ENCODE assay signal across 26 cellular contexts in the genomic region with DNA sequence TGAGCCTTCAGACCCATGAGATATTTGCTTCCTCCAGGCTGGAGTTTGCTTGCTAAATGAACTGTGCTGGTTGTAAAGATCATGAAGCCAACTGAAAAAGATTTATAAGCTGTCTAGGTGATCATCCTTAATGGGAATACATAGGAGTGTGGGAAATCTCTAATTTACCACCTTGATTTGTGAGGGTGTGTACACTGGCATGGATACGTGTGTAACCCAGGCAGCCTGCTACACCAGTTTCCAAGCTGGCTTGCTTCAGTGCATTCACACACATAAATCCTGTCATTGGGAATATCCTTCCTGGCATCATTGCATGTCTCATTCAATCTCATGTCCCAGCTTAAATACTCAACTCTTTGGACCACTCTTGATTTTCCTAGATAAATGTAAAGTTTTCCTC. TPM values are rescaled to one million over a fixed set of nuclear protein-coding genes. Genes with fewer than 3 reads are reported as not detected.
DNase-seq lines count a peak whose midpoint lies in the region; ATAC-seq and TF ChIP-seq lines count a peak whose summit lies in the region.
"Had no signal": no experiment of that assay in that cellular context is flagged by ENCODE, and none has a peak within 500 bp of the region (broad histone marks: within the 10 kb centered on the region; RNA-seq: fewer than 3 reads in every experiment).

No MANE protein-coding gene starts in this region.

- H3K36me3 Mint-ChIP-seq in nephron (ENCODE audit: low read depth): no peaks in the 10 kb centered on the region
- H3K36me3 Mint-ChIP-seq: activated naive CD8-positive, alpha-beta T cell; immature natural killer cell; mesothelial cell of epicardium; naive thymus-derived CD4-positive, alpha-beta T cell; WTC11 had no signal

- no TSS peak for BruUV-seq in PC-3 (replicated peaks; lab: Mats Ljungman, UMichigan)

- no peak overlapping the region for H3K4me3 Mint-ChIP-seq in nephron
- H3K4me3 Mint-ChIP-seq: activated CD4-positive, alpha-beta T cell treated with anti-CD3 and anti-CD28 coated beads, Interleukin-2, amount 10 ng/mL, durations not matched to agents 24 days and 14 days; activated naive CD8-positive, alpha-beta T cell; immature natural killer cell; mesothelial cell of epicardium; naive thymus-derived CD4-positive, alpha-beta T cell; WTC11 had no signal

- no peaks in the 10 kb centered on the region for H3F3A ChIP-seq in PC-3 (ENCODE audit: low read length, unreplicated experiment)

- H3K4me2 ChIP-seq in PC-3 (ENCODE audit: low read length): no peak overlapping the region

- H2AFZ ChIP-seq in ACC112 (ENCODE audit: low read length, unreplicated experiment): peak overlapping the region; percentile 14
- H2AFZ ChIP-seq in PC-3 (ENCODE audit: low read length): no peak overlapping the region

- H3K9me2 ChIP-seq in PC-3 (replicated peaks; ENCODE audit: low read length): no peaks in the 10 kb centered on the region

- H3K36me3 ChIP-seq in ACC112 (ENCODE audit: insufficient read depth, low read length) (no peaks in the 10 kb centered on the region), PC-3 (ENCODE audit: low read depth, low read length) (no peaks in the 10 kb centered on the region), esophagus muscularis mucosa (no peaks in the 10 kb centered on the region)
- H3K36me3 ChIP-seq: BE2C, left lung had no signal

- CTCF ChIA-PET in PC-3 (lab: Charles Lee): no interaction called here

- peaks cover 28% of the 10 kb centered on the region for H3K4me1 ChIP-seq in ACC112 (ENCODE audit: control insufficient read depth, insufficient read depth, low read length, unreplicated experiment)
- peaks cover 23% of the 10 kb centered on the region for H3K4me1 ChIP-seq in PC-3 (ENCODE audit: insufficient read depth, low read length)
- peaks cover 0 to 6% (median 1%) of the 10 kb centered on the region in 4 donors for H3K4me1 ChIP-seq in esophagus muscularis mucosa
- H3K4me1 ChIP-seq: BE2C, left lung had no signal

- no peak for TF ChIP-seq POLR2A in esophagus muscularis mucosa (IDR thresholded peaks at IDR 0.05; ENCODE audit: low read depth)

- H3K9me3 Mint-ChIP-seq in nephron: no peaks in the 10 kb centered on the region
- H3K9me3 Mint-ChIP-seq: activated CD4-positive, alpha-beta T cell treated with anti-CD3 and anti-CD28 coated beads, Interleukin-2, amount 10 ng/mL, durations not matched to agents 24 days and 14 days; immature natural killer cell; mesothelial cell of epicardium; WTC11 had no signal

- H3K79me2 ChIP-seq in ACC112 (ENCODE audit: control insufficient read depth, insufficient read depth, low read length, unreplicated experiment): no peaks in the 10 kb centered on the region
- H3K79me2 ChIP-seq in PC-3 (ENCODE audit: low read length): no peaks in the 10 kb centered on the region

- intact Hi-C loops in PC-3 (cut with micrococcal nuclease): no loop called here
- intact Hi-C loops in esophagus muscularis mucosa (cut with DNase I): no loop called here

- H3K4me3 ChIP-seq in ACC112 (ENCODE audit: low read depth, low read length): no peak overlapping the region
- no peak overlapping the region for H3K4me3 ChIP-seq in PC-3 (ENCODE audit: low read length)
- no peak overlapping the region for H3K4me3 ChIP-seq in esophagus muscularis mucosa
- H3K4me3 ChIP-seq: left lung, skin epidermis had no signal

- 100% methylated on average over 1 of the region's 1 CpG for WGBS in esophagus muscularis mucosa

- H4K20me1 ChIP-seq in PC-3 (ENCODE audit: low read length): no peaks in the 10 kb centered on the region

- H3K9me3 ChIP-seq in PC-3 (ENCODE audit: low read length): no peaks in the 10 kb centered on the region
- no peaks in the 10 kb centered on the region for H3K9me3 ChIP-seq in esophagus muscularis mucosa
- H3K9me3 ChIP-seq: BE2C, left lung had no signal

- no peaks in the 10 kb centered on the region for H3K27me3 Mint-ChIP-seq in nephron (ENCODE audit: low read depth)

- H3K9ac ChIP-seq in PC-3 (ENCODE audit: low read length): no peak overlapping the region

- POLR2A ChIA-PET in PC-3 (lab: Charles Lee; ENCODE audit: unreplicated experiment): no interaction called here

- no peak for TF ChIP-seq CTCF in PC-3 (conservative IDR thresholded peaks at IDR 0.05; ENCODE audit: low read depth, low read length)
- no peak for TF ChIP-seq CTCF in nephron (IDR thresholded peaks at IDR 0.05; ENCODE audit: unreplicated experiment in 3 of 3)
- TF ChIP-seq CTCF in esophagus muscularis mucosa (IDR thresholded peaks at IDR 0.05): no peak

- H3K27me3 ChIP-seq in ACC112 (ENCODE audit: insufficient read depth, low read length) (no peaks in the 10 kb centered on the region), PC-3 (ENCODE audit: low read length) (no peaks in the 10 kb centered on the region), esophagus muscularis mucosa (no peaks in the 10 kb centered on the region)
- H3K27me3 ChIP-seq: BE2C, left lung had no signal

- H3K27ac ChIP-seq in ACC112 (ENCODE audit: low read depth, low read length): peak overlapping the region; percentile 34; the same call in 1 of the 2 replicates
- peak overlapping the region; percentile 40; the same call in 1 of the 2 replicates for H3K27ac ChIP-seq in PC-3 (ENCODE audit: low read length)
- H3K27ac ChIP-seq in epithelial cell of prostate: peak overlapping the region; percentile 56
- no peak overlapping the region for H3K27ac ChIP-seq in esophagus muscularis mucosa (replicated peaks in 1 of 4)
- H3K27ac ChIP-seq: left lung, skin epidermis had no signal

- peaks cover 38% of the 10 kb centered on the region for H3K4me1 Mint-ChIP-seq in nephron

- ATAC-seq in PC-3: no peak
- ATAC-seq: naive thymus-derived CD4-positive, alpha-beta T cell; WTC11 had no signal

- TF ChIP-seq EP300 in esophagus muscularis mucosa (IDR thresholded peaks at IDR 0.05): no peak

- DNase-seq in PC-3: no peak
- no peak for DNase-seq in epithelial cell of prostate (ENCODE audit: low read depth, low spot score)
- no peak for DNase-seq in Ammon's horn (ENCODE audit: low spot score)
- no peak for DNase-seq in AG08396 (ENCODE audit: low spot score)
- no peak for DNase-seq in nucleus accumbens (lab: John Stamatoyannopoulos, UW)
- DNase-seq in esophagus muscularis mucosa (ENCODE audit: extremely low spot score): no peak
- DNase-seq: activated CD4-positive, alpha-beta T cell treated with anti-CD3 and anti-CD28 coated beads, Interleukin-2, amount 10 ng/mL, durations not matched to agents 24 days and 14 days; activated effector memory CD4-positive, alpha-beta T cell treated with anti-CD3 and anti-CD28 coated beads, Interleukin-2, amount 50 U/mL, for 16 hours; activated T-cell treated with anti-CD3 and anti-CD28 coated beads, Interleukin-2, amount 50 U/mL, for 1 hour; BE2C; DMS79; hypothalamus; immature natural killer cell; left lung; naive thymus-derived CD4-positive, alpha-beta T cell; NCI-H146; NCI-H226; NCI-H748 treated with DMSO at 0.1 percent for 48 hours; SIG-M5; stimulated activated naive CD4-positive, alpha-beta T cell treated with Interleukin-2 at 50 U/mL for 16 hours had no signal

- peak overlapping the region in 2 of 3 experiments; percentile 75 to 85 for H3K27ac Mint-ChIP-seq in nephron
- H3K27ac Mint-ChIP-seq: activated CD4-positive, alpha-beta T cell treated with anti-CD3 and anti-CD28 coated beads, Interleukin-2, amount 10 ng/mL, durations not matched to agents 24 days and 14 days; activated naive CD8-positive, alpha-beta T cell; immature natural killer cell; mesothelial cell of epicardium; naive thymus-derived CD4-positive, alpha-beta T cell; WTC11 had no signal

RNA-seq across cellular contexts. Expression of gene GNG12, which starts 57.6 kb away (rescaled TPM):
- 54.1 and 66.1 TPM in 2 replicates for total RNA-seq in PC-3 (2014; rRNA removed)
- 100 to 1,000 TPM; 108 to 118 (median 111) TPM for total RNA-seq in esophagus muscularis mucosa
- total RNA-seq: naive thymus-derived CD4-positive, alpha-beta T cell had no signal

Comparison
In these comparisons a context has a peak if more than half of its experiments do, and no peak if none do; other contexts are left out.
1. H3K27ac ChIP-seq: peak in ACC112 (single experiment), PC-3 (single experiment) and epithelial cell of prostate (single experiment); none in esophagus muscularis mucosa (0 of 4).